In genomic region chr15:52682200-52682599, GRCh38 we compare ENCODE assay signal across 21 cellular contexts. TPM values are rescaled to one million over a fixed set of nuclear protein-coding genes. Genes with fewer than 3 reads are reported as not detected.
DNase-seq lines count a peak whose midpoint lies in the region; ATAC-seq and TF ChIP-seq lines count a peak whose summit lies in the region.
"Had no signal": no experiment of that assay in that cellular context is flagged by ENCODE, and none has a peak within 500 bp of the region (broad histone marks: within the 10 kb centered on the region; RNA-seq: fewer than 3 reads in every experiment).

No MANE protein-coding gene starts in this region.

- H3K27ac ChIP-seq in OCI-LY3 (ENCODE audit: low read length) (0 out of 2 replicates have a peak overlapping the region, but pooled peaks have one; percentile 11), epithelial cell of prostate (peak overlapping the region; percentile 1), testis (peak overlapping the region; percentile 77 to 96), neuronal stem cell (replicated peaks; ENCODE audit: low read length) (no peak overlapping the region)

- no peak overlapping the region for H2BK12ac ChIP-seq in neuronal stem cell (ENCODE audit: low read length)

- H3K14ac ChIP-seq in neuronal stem cell (ENCODE audit: low read length), result no peak overlapping the region

- no peaks in the 10 kb centered on the region for H3K9me3 Mint-ChIP-seq in activated naive CD4-positive, alpha-beta T cell treated with anti-CD3 and anti-CD28 coated beads, Interleukin-2, amount 50 U/mL, for 24 hours
- no peaks in the 10 kb centered on the region for H3K9me3 Mint-ChIP-seq in activated naive CD4-positive, alpha-beta T cell treated with anti-CD3 and anti-CD28 coated beads, Interleukin-2, amount 10 ng/mL, durations not matched to agents 7 days and 5 days

- TF ChIP-seq POLR2A in testis (IDR thresholded peaks at IDR 0.05), result no peak

- H3K27ac Mint-ChIP-seq in activated naive CD4-positive, alpha-beta T cell treated with anti-CD3 and anti-CD28 coated beads, Interleukin-2, amount 50 U/mL, for 24 hours, result peak overlapping the region; percentile 84
- H3K27ac Mint-ChIP-seq in activated naive CD4-positive, alpha-beta T cell treated with anti-CD3 and anti-CD28 coated beads, Interleukin-2, amount 10 ng/mL, durations not matched to agents 7 days and 5 days, result no peak overlapping the region

- H2AFZ ChIP-seq in OCI-LY3 (ENCODE audit: low read depth, low read length) (no peak overlapping the region), neuronal stem cell (ENCODE audit: low read length) (no peak overlapping the region)

- no peak overlapping the region for H3K9ac ChIP-seq in OCI-LY3 (ENCODE audit: low read length)
- no peak overlapping the region for H3K9ac ChIP-seq in neuronal stem cell (ENCODE audit: low read depth, low read length, poor library complexity)

- H3K23ac ChIP-seq in neuronal stem cell (ENCODE audit: low read depth, low read length, poor library complexity), result no peak overlapping the region

- CTCF ChIA-PET in activated naive CD4-positive, alpha-beta T cell treated with anti-CD3 and anti-CD28 coated beads, Interleukin-2, amount 10 ng/mL, durations not matched to agents 7 days and 5 days (lab: Charles Lee), result no interaction called here

- peak overlapping the region; percentile 4 for H3K4me3 Mint-ChIP-seq in activated naive CD4-positive, alpha-beta T cell treated with anti-CD3 and anti-CD28 coated beads, Interleukin-2, amount 50 U/mL, for 24 hours
- H3K4me3 Mint-ChIP-seq in activated naive CD4-positive, alpha-beta T cell treated with anti-CD3 and anti-CD28 coated beads, Interleukin-2, amount 10 ng/mL, durations not matched to agents 7 days and 5 days, result no peak overlapping the region

- no peaks in the 10 kb centered on the region for H3K36me3 ChIP-seq in OCI-LY3 (replicated peaks; ENCODE audit: low read depth, low read length)
- H3K36me3 ChIP-seq in testis (ENCODE audit: low read depth, missing control alignments), result no peaks in the 10 kb centered on the region
- no peaks in the 10 kb centered on the region for H3K36me3 ChIP-seq in neuronal stem cell (replicated peaks in 1 of 2; ENCODE audit: control insufficient read depth in 2 of 2, insufficient read depth in 2 of 2, low read length in 2 of 2)
- H3K36me3 ChIP-seq: colonic mucosa, transverse colon had no signal

- no peak overlapping the region for H2BK5ac ChIP-seq in neuronal stem cell (ENCODE audit: low read length)

- no peaks in the 10 kb centered on the region for H3K79me1 ChIP-seq in neuronal stem cell (ENCODE audit: low read depth, low read length)

- H2BK15ac ChIP-seq in neuronal stem cell (ENCODE audit: low read length), result no peak overlapping the region

- peaks cover 3% of the 10 kb centered on the region; the same call in 1 of the 2 replicates for H3K79me2 ChIP-seq in OCI-LY3 (ENCODE audit: low read length)

- no peak overlapping the region for H3K18ac ChIP-seq in neuronal stem cell (ENCODE audit: low read length)

- H3K27me3 ChIP-seq in OCI-LY3 (ENCODE audit: low read depth, low read length), result no peaks in the 10 kb centered on the region
- H3K27me3 ChIP-seq in testis, result no peaks in the 10 kb centered on the region
- H3K27me3 ChIP-seq in neuronal stem cell (ENCODE audit: control insufficient read depth in 3 of 3, insufficient read depth in 3 of 3, low read depth in 1 of 3, low read length in 3 of 3), result peaks cover 0 to 29% (median 0%) of the 10 kb centered on the region in 3 experiments
- H3K27me3 ChIP-seq: colonic mucosa, gastrocnemius medialis, transverse colon had no signal

- DNase-seq in activated naive CD4-positive, alpha-beta T cell treated with anti-CD3 and anti-CD28 coated beads, Interleukin-2, amount 10 ng/mL, durations not matched to agents 7 days and 5 days, result no peak
- no peak for DNase-seq in epithelial cell of prostate (ENCODE audit: low read depth, low spot score)
- DNase-seq in testis, result no peak
- no peak for DNase-seq in neuronal stem cell (ENCODE audit: low spot score)
- DNase-seq in sciatic nerve (ENCODE audit: low spot score), result no peak
- DNase-seq: activated gamma-delta T cell treated with Interleukin-2 at 50 U/mL for 16 hours, colonic mucosa, DND-41, gastrocnemius medialis, left colon, midbrain, NCI-H187, NCI-H446 treated with DMSO at 0.1 percent for 48 hours, occipital lobe, retina, transverse colon had no signal

- H3K4ac ChIP-seq in neuronal stem cell (ENCODE audit: low read length), result no peak overlapping the region

- H3K4me3 ChIP-seq in OCI-LY3 (ENCODE audit: low read length) (no peak overlapping the region), testis (no peak overlapping the region), neuronal stem cell (ENCODE audit: low read length in 2 of 2) (no peak overlapping the region)
- H3K4me3 ChIP-seq: colonic mucosa, gastrocnemius medialis, transverse colon had no signal

- H3K27me3 Mint-ChIP-seq in activated naive CD4-positive, alpha-beta T cell treated with anti-CD3 and anti-CD28 coated beads, Interleukin-2, amount 50 U/mL, for 24 hours, result no peaks in the 10 kb centered on the region
- H3K27me3 Mint-ChIP-seq in activated naive CD4-positive, alpha-beta T cell treated with anti-CD3 and anti-CD28 coated beads, Interleukin-2, amount 10 ng/mL, durations not matched to agents 7 days and 5 days, result peaks cover 5% of the 10 kb centered on the region

- H4K8ac ChIP-seq in neuronal stem cell (ENCODE audit: low read depth, low read length), result no peak overlapping the region

- peaks cover 28% of the 10 kb centered on the region for H3K4me1 Mint-ChIP-seq in activated naive CD4-positive, alpha-beta T cell treated with anti-CD3 and anti-CD28 coated beads, Interleukin-2, amount 50 U/mL, for 24 hours
- H3K4me1 Mint-ChIP-seq in activated naive CD4-positive, alpha-beta T cell treated with anti-CD3 and anti-CD28 coated beads, Interleukin-2, amount 10 ng/mL, durations not matched to agents 7 days and 5 days, result peaks cover 35% of the 10 kb centered on the region

- TF ChIP-seq CTCF in OCI-LY3 (IDR thresholded peaks at IDR 0.05; ENCODE audit: low read depth, low read length) (no peak), testis (IDR thresholded peaks at IDR 0.05) (no peak)

- no peak overlapping the region for H4K91ac ChIP-seq in neuronal stem cell (ENCODE audit: low read depth, low read length, poor library complexity)

- intact Hi-C loops in testis (cut with DNase I; ENCODE audit: low total_unique reads), result no loop called here
- intact Hi-C loops in sciatic nerve (cut with DNase I), result no loop called here

- H3K4me1 ChIP-seq in OCI-LY3 (ENCODE audit: low read length), result peaks cover 47% of the 10 kb centered on the region
- H3K4me1 ChIP-seq in testis, result peaks cover 16% of the 10 kb centered on the region
- peaks cover 7 to 9% of the 10 kb centered on the region in 2 donors for H3K4me1 ChIP-seq in neuronal stem cell (ENCODE audit: control insufficient read depth in 2 of 2, insufficient read depth in 1 of 2, low read depth in 1 of 2, low read length in 2 of 2)
- H3K4me1 ChIP-seq: colonic mucosa had no signal

- no peak overlapping the region for H2BK120ac ChIP-seq in neuronal stem cell (ENCODE audit: low read depth, low read length)

- no peak overlapping the region for H2AK5ac ChIP-seq in neuronal stem cell (ENCODE audit: low read depth, low read length)

- peak overlapping the region; percentile 61 for H3K4me2 ChIP-seq in OCI-LY3 (ENCODE audit: low read length)
- no peak overlapping the region for H3K4me2 ChIP-seq in neuronal stem cell (ENCODE audit: insufficient read depth, low read length, poor library complexity, severe bottlenecking)

- no peaks in the 10 kb centered on the region for H3K36me3 Mint-ChIP-seq in activated naive CD4-positive, alpha-beta T cell treated with anti-CD3 and anti-CD28 coated beads, Interleukin-2, amount 50 U/mL, for 24 hours
- H3K36me3 Mint-ChIP-seq in activated naive CD4-positive, alpha-beta T cell treated with anti-CD3 and anti-CD28 coated beads, Interleukin-2, amount 10 ng/mL, durations not matched to agents 7 days and 5 days, result peaks cover 10% of the 10 kb centered on the region

- H3K9me3 ChIP-seq in OCI-LY3 (ENCODE audit: insufficient read depth, low read length) (no peaks in the 10 kb centered on the region), testis (no peaks in the 10 kb centered on the region), neuronal stem cell (replicated peaks in 1 of 2; ENCODE audit: control insufficient read depth in 2 of 2, insufficient read depth in 1 of 2, low read depth in 1 of 2, low read length in 2 of 2) (no peaks in the 10 kb centered on the region)
- H3K9me3 ChIP-seq: colonic mucosa, gastrocnemius medialis, transverse colon had no signal

- no peak for ATAC-seq in HG03460 (IDR thresholded peaks at IDR 0.05; ENCODE audit: unreplicated experiment)
- ATAC-seq in sciatic nerve, result no peak
- ATAC-seq: gastrocnemius medialis, HepG2, left colon, Right ventricle myocardium inferior had no signal

- no peaks in the 10 kb centered on the region for H4K20me1 ChIP-seq in OCI-LY3 (ENCODE audit: insufficient read depth, low read length)

RNA-seq across cellular contexts. Expression of gene ATOSA, which starts 3.0 kb away (rescaled TPM):
- total RNA-seq in testis (100 to 1,000 TPM; 128 to 129 TPM), sciatic nerve (39.3 TPM)
- 37.9 TPM for polyA plus RNA-seq in testis (ENCODE audit: insufficient read depth, low read depth, low replicate concordance)
- 11.2 TPM for polyA plus RNA-seq in neuronal stem cell (2013, experiment 1 of 2)
- polyA plus RNA-seq in neuronal stem cell (2013, experiment 2 of 2), result 11.9 TPM
